ENCODE assay signal across 8 cellular contexts in the genomic region with DNA sequence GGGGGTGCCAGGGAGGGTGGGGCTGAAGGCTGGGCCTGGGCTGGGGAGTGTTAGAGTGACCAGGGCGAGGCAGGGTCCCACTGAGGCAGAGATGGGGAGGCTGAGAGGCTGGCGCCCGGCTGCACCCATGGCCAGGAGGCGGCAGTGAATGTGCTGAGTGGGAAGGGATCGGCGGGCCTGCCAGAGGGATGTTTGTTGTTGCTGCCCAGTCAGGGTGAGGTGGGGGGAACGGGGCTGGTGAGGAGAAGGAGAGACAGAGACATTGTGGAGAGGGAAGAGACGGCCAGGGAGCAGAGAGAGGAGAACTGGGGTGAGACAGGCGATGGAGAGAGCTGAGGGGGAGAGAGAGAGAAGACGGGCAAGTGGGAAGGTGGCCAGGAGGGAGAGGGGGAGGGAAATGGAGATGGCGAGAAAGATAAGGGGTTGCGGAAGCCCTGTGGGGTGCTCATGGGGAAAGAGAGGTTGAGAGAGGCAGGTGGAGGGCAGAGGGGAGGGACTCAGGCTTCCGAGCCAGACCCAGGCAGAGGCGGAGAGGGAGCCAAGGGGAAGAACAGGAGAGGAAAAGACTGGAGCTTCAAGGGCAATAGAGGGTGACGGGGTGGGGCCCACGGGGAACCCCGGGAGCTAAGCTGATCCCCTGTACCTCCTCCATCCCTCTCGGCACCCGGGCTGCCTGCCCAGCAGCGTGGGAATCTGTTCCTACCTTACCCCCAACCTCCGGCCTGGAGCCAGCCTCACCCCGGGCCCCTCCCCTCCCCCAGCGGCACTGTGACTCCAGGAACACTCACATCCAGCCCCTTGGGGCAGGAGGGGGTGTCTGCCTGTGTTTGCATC. TPM values are rescaled to one million over a fixed set of nuclear protein-coding genes. Genes with fewer than 3 reads are reported as not detected.
A peak's percentile ranks its signal among the peaks of the same experiment; 100 is the strongest.
DNase-seq lines count a peak whose midpoint lies in the region; ATAC-seq and TF ChIP-seq lines count a peak whose summit lies in the region.

No MANE protein-coding gene starts in this region.

- H3K4me3 Mint-ChIP-seq in CD8-positive, alpha-beta memory T cell = peak overlapping the region; percentile 79 to 94 (median 92)

- no peaks in the 10 kb centered on the region for H3K9me3 ChIP-seq in CD8-positive, alpha-beta memory T cell (ENCODE audit: low read length)
- peaks cover 4% of the 10 kb centered on the region for H3K9me3 ChIP-seq in trophoblast cell (ENCODE audit: insufficient read depth, low read depth, low read length)

- H2BK120ac ChIP-seq in trophoblast cell (ENCODE audit: insufficient read depth, low read length, poor library complexity) = peak overlapping the region; percentile 25

- H3K79me2 ChIP-seq in trophoblast cell (ENCODE audit: control insufficient read depth, insufficient read depth, low read length, poor library complexity) = peaks cover 3% of the 10 kb centered on the region

- peak overlapping the region; percentile 58 for H3K4me2 ChIP-seq in trophoblast cell (ENCODE audit: low read length)

- peak overlapping the region; percentile 59 for H4K8ac ChIP-seq in trophoblast cell (ENCODE audit: low read depth, low read length)

- H3K9me3 Mint-ChIP-seq in CD8-positive, alpha-beta memory T cell = no peaks in the 10 kb centered on the region

- no CpG with 5 or more reads among the region's 23 CpGs for WGBS in trophoblast cell (ENCODE audit: extremely low coverage, insufficient coverage, insufficient read length)

- H3K36me3 ChIP-seq in CD8-positive, alpha-beta memory T cell (ENCODE audit: insufficient read depth, low read length) = peaks cover 14% of the 10 kb centered on the region
- peaks cover 42 to 48% of the 10 kb centered on the region in 2 experiments for H3K36me3 ChIP-seq in trophoblast cell (ENCODE audit: control insufficient read depth in 1 of 2, insufficient read depth in 2 of 2, low read length in 2 of 2)

- H3K27ac Mint-ChIP-seq in CD8-positive, alpha-beta memory T cell = peak overlapping the region; percentile 76 to 99 (median 96)

- CTCF ChIA-PET in CD8-positive, alpha-beta memory T cell (lab: Charles Lee) = interaction anchor here (1.2 to 1.7 kb wide), 2 partner anchors 22 to 141 kb away, joined by 4 to 8 read pairs; no protein-coding TSS in a partner anchor

- DNase-seq in CD8-positive, alpha-beta memory T cell = peak; percentile 32 to 71 (median 70)
- DNase-seq in NCI-H2029 (lab: John Stamatoyannopoulos, UW) = peak; percentile 50
- DNase-seq in activated T-helper 1 cell treated with Interleukin-2 at 50 U/mL for 16 hours (ENCODE audit: low read depth) = peak; percentile 34
- DNase-seq in fibroblast of villous mesenchyme (ENCODE audit: low read depth) = peak; percentile 22
- DNase-seq in trophoblast cell = no peak
- DNase-seq in NCI-H1436 (lab: John Stamatoyannopoulos, UW) = no peak

- H3K9ac ChIP-seq in trophoblast cell (ENCODE audit: low read length) = no peak overlapping the region

- no peak for ATAC-seq in HG03097 (IDR thresholded peaks at IDR 0.05; ENCODE audit: low FRiP score, unreplicated experiment)
- ATAC-seq in HG02981 (IDR thresholded peaks at IDR 0.05; ENCODE audit: unreplicated experiment) = no peak

- H3K4me3 ChIP-seq in CD8-positive, alpha-beta memory T cell (ENCODE audit: low read length) = peak overlapping the region; percentile 59
- H3K4me3 ChIP-seq in fibroblast of villous mesenchyme (ENCODE audit: low read depth, low read length) (peak overlapping the region; percentile 61), trophoblast cell (ENCODE audit: low read depth, low read length) (peak overlapping the region; percentile 31)

- peak overlapping the region; percentile 6 for H4K12ac ChIP-seq in trophoblast cell (ENCODE audit: low read depth, low read length)

- H3K79me1 ChIP-seq in trophoblast cell (ENCODE audit: low read length) = peaks cover 7% of the 10 kb centered on the region

- no peaks in the 10 kb centered on the region for H3K27me3 ChIP-seq in CD8-positive, alpha-beta memory T cell (ENCODE audit: insufficient read depth, low read length, poor library complexity, severe bottlenecking)
- H3K27me3 ChIP-seq in trophoblast cell (ENCODE audit: insufficient read depth, low read length) = no peaks in the 10 kb centered on the region

- peak overlapping the region; percentile 36 for H3K4ac ChIP-seq in trophoblast cell (ENCODE audit: low read depth, low read length)

- no peak overlapping the region for H3K23ac ChIP-seq in trophoblast cell (ENCODE audit: low read length)

- H2AK5ac ChIP-seq in trophoblast cell (ENCODE audit: low read length) = peak overlapping the region; percentile 57

- peak overlapping the region; percentile 60 for H2BK12ac ChIP-seq in trophoblast cell (ENCODE audit: low read length)

- peaks cover 6 to 51% (median 7%) of the 10 kb centered on the region in 3 donors for H3K36me3 Mint-ChIP-seq in CD8-positive, alpha-beta memory T cell

- peak overlapping the region; percentile 66 for H4K91ac ChIP-seq in trophoblast cell (ENCODE audit: low read depth, low read length)

- H2BK5ac ChIP-seq in trophoblast cell (ENCODE audit: low read depth, low read length, poor library complexity) = peak overlapping the region; percentile 7

- no peaks in the 10 kb centered on the region for H3K27me3 Mint-ChIP-seq in CD8-positive, alpha-beta memory T cell

- H3K27ac ChIP-seq in CD8-positive, alpha-beta memory T cell (ENCODE audit: low read depth, low read length) = peak overlapping the region; percentile 59
- no peak overlapping the region for H3K27ac ChIP-seq in trophoblast cell (ENCODE audit: low read depth, low read length)

- peak overlapping the region; percentile 69 for H3K18ac ChIP-seq in trophoblast cell (ENCODE audit: low read length)

- H3K4me1 ChIP-seq in CD8-positive, alpha-beta memory T cell (ENCODE audit: insufficient read depth, low read length) = peaks cover 17% of the 10 kb centered on the region
- peaks cover 14% of the 10 kb centered on the region in 2 experiments for H3K4me1 ChIP-seq in trophoblast cell (ENCODE audit: control insufficient read depth in 1 of 2, insufficient read depth in 2 of 2, low read length in 2 of 2)

- TF ChIP-seq CTCF in fibroblast of villous mesenchyme (IDR thresholded peaks at IDR 0.05; ENCODE audit: insufficient read depth, low read depth, low read length) = no peak

- H2AFZ ChIP-seq in trophoblast cell (ENCODE audit: insufficient read depth, low read length, poor library complexity) = peak overlapping the region; percentile 23

- peaks cover 32 to 50% (median 48%) of the 10 kb centered on the region in 3 donors for H3K4me1 Mint-ChIP-seq in CD8-positive, alpha-beta memory T cell

- peak overlapping the region; percentile 55 for H3K14ac ChIP-seq in trophoblast cell (ENCODE audit: low read length)

- POLR2A ChIA-PET in CD8-positive, alpha-beta memory T cell (lab: Charles Lee) = interaction anchor here (0.5 to 0.8 kb wide), 3 partner anchors 22 to 164 kb away, joined by 3 to 4 read pairs (median 3); no protein-coding TSS in a partner anchor

RNA-seq across cellular contexts. Expression of gene B3GNT8, which starts 0.7 kb away (rescaled TPM):
- total RNA-seq in CD8-positive, alpha-beta memory T cell = under 1 TPM; 0.66 to 0.91 TPM
- 11.1 TPM for polyA plus RNA-seq in CD8-positive, alpha-beta memory T cell
- 0.86 and 1.6 TPM in 2 replicates for total RNA-seq in fibroblast of villous mesenchyme
- polyA plus RNA-seq in trophoblast cell (2013) = 2.6 and 2.9 TPM in 2 replicates

RNA-seq across cellular contexts. Expression of gene DMAC2, which starts 11.8 kb away (rescaled TPM):
- 10 to 100 TPM; 74.1 to 76.2 TPM for total RNA-seq in CD8-positive, alpha-beta memory T cell
- 56.8 TPM for polyA plus RNA-seq in CD8-positive, alpha-beta memory T cell
- 39.3 and 43.2 TPM in 2 replicates for total RNA-seq in fibroblast of villous mesenchyme
- polyA plus RNA-seq in trophoblast cell (2013) = 48.6 and 50.5 TPM in 2 replicates

RNA-seq across cellular contexts. Expression of gene ERICH4, which starts 15.1 kb away (rescaled TPM):
- not detected for total RNA-seq in CD8-positive, alpha-beta memory T cell
- not detected for polyA plus RNA-seq in CD8-positive, alpha-beta memory T cell
- total RNA-seq in fibroblast of villous mesenchyme = not detected in 2 replicates
- not detected in 2 replicates for polyA plus RNA-seq in trophoblast cell (2013)

RNA-seq across cellular contexts. Expression of gene BCKDHA, which starts 30.2 kb away (rescaled TPM):
- total RNA-seq in CD8-positive, alpha-beta memory T cell = 10 to 100 TPM; 18.5 to 23.5 TPM
- 52.1 TPM for polyA plus RNA-seq in CD8-positive, alpha-beta memory T cell
- 21.2 and 24.8 TPM in 2 replicates for total RNA-seq in fibroblast of villous mesenchyme
- 26.2 and 26.4 TPM in 2 replicates for polyA plus RNA-seq in trophoblast cell (2013)

RNA-seq across cellular contexts. Expression of gene EXOSC5, which starts 30.7 kb away (rescaled TPM):
- total RNA-seq in CD8-positive, alpha-beta memory T cell = 10 to 100 TPM; 48.5 to 52.3 TPM
- 49.5 TPM for polyA plus RNA-seq in CD8-positive, alpha-beta memory T cell
- total RNA-seq in fibroblast of villous mesenchyme = 12.5 and 15.1 TPM in 2 replicates
- 8.1 and 8.4 TPM in 2 replicates for polyA plus RNA-seq in trophoblast cell (2013)

Comparison
In these comparisons a context has a peak if more than half of its experiments do, and no peak if none do; other contexts are left out.
1. DNase-seq: peak in CD8-positive, alpha-beta memory T cell (5 of 5), NCI-H2029 (single experiment), activated T-helper 1 cell treated with Interleukin-2 at 50 U/mL for 16 hours (single experiment) and fibroblast of villous mesenchyme (single experiment); none in trophoblast cell (0 of 2) and NCI-H1436 (single experiment).
2. Peak in every context shown above with its lines, with median percentiles within 50 percentile points of each other: H3K4me3 ChIP-seq.